In genomic region chr9:97038551-97038908, GRCh38 we compare ENCODE assay signal across 8 cellular contexts. TPM values are rescaled to one million over a fixed set of nuclear protein-coding genes. Genes with fewer than 3 reads are reported as not detected.
DNase-seq lines count a peak whose midpoint lies in the region; ATAC-seq and TF ChIP-seq lines count a peak whose summit lies in the region.

No MANE protein-coding gene starts in this region.

- peaks cover 0 to 33% (median 7%) of the 10 kb centered on the region in 9 donors for H3K27me3 ChIP-seq in heart left ventricle
- peaks cover 24% of the 10 kb centered on the region for H3K27me3 ChIP-seq in adipocyte (replicated peaks; ENCODE audit: control insufficient read depth, insufficient read depth, low read length)
- peaks cover 25% of the 10 kb centered on the region for H3K27me3 ChIP-seq in lower lobe of right lung (ENCODE audit: low read depth)
- H3K27me3 ChIP-seq in vagina = no peaks in the 10 kb centered on the region

- H3K9ac ChIP-seq in adipocyte (ENCODE audit: low read length) = no peak overlapping the region

- no peak for DNase-seq in heart left ventricle
- DNase-seq in Right ventricle myocardium superior = no peak
- DNase-seq in adipocyte (ENCODE audit: low read depth) = no peak
- DNase-seq in lower lobe of right lung = no peak
- DNase-seq in vagina (ENCODE audit: extremely low spot score in 2 of 2) = no peak
- no peak for DNase-seq in activated CD8-positive, alpha-beta memory T cell treated with anti-CD3 and anti-CD28 coated beads, Interleukin-2, amount 50 U/mL, for 48 hours
- DNase-seq in HuH-7 (ENCODE audit: low spot score) = no peak

- H3K36me3 ChIP-seq in heart left ventricle (no peaks in the 10 kb centered on the region), adipocyte (ENCODE audit: control insufficient read depth, insufficient read depth, low read length, severe bottlenecking) (no peaks in the 10 kb centered on the region), lower lobe of right lung (no peaks in the 10 kb centered on the region), vagina (no peaks in the 10 kb centered on the region)

- WGBS in heart left ventricle, 4 donors = 2 to 14% (median 7%) methylated on average over 6 to 35 of the region's 35 CpGs

- H3K4me1 ChIP-seq in heart left ventricle = peaks cover 0 to 14% (median 2%) of the 10 kb centered on the region in 12 donors
- no peaks in the 10 kb centered on the region for H3K4me1 ChIP-seq in adipocyte (ENCODE audit: control insufficient read depth, insufficient read depth, low read length)
- peaks cover 14% of the 10 kb centered on the region for H3K4me1 ChIP-seq in lower lobe of right lung
- no peaks in the 10 kb centered on the region for H3K4me1 ChIP-seq in vagina

- ATAC-seq in heart left ventricle = peak in 1 of 4 donors; percentile 11
- no peak for ATAC-seq in Right ventricle myocardium superior (ENCODE audit: poor library complexity)
- peak; percentile 15 to 35 for ATAC-seq in lower lobe of right lung
- no peak for ATAC-seq in GM21390 (IDR thresholded peaks at IDR 0.05; ENCODE audit: unreplicated experiment)

- TF ChIP-seq POLR2A in heart left ventricle (IDR thresholded peaks at IDR 0.05) (no peak), vagina (IDR thresholded peaks at IDR 0.05) (no peak)

- H3K9me3 ChIP-seq in heart left ventricle (peaks cover 0 to under 1% (median 0%) of the 10 kb centered on the region in 12 donors), adipocyte (ENCODE audit: control insufficient read depth, low read length) (no peaks in the 10 kb centered on the region), lower lobe of right lung (no peaks in the 10 kb centered on the region), vagina (no peaks in the 10 kb centered on the region)

- intact Hi-C loops in heart left ventricle (cut with DNase I) (no loop called here), Right ventricle myocardium superior (cut with DNase I) (no loop called here), lower lobe of right lung (cut with DNase I) (no loop called here), vagina (cut with DNase I) (no loop called here)

- H3K4me3 ChIP-seq in heart left ventricle (peak overlapping the region; percentile 18 to 64 (median 56)), adipocyte (ENCODE audit: low read length) (peak overlapping the region; percentile 83), lower lobe of right lung (peak overlapping the region; percentile 63), vagina (peak overlapping the region; percentile 46 to 52)

- H3K27ac ChIP-seq in heart left ventricle = no peak overlapping the region
- H3K27ac ChIP-seq in lower lobe of right lung = no peak overlapping the region
- H3K27ac ChIP-seq in vagina = no peak overlapping the region

- TF ChIP-seq CTCF in heart left ventricle (IDR thresholded peaks at IDR 0.05) (no peak), lower lobe of right lung (IDR thresholded peaks at IDR 0.05) (no peak), vagina (IDR thresholded peaks at IDR 0.05) (no peak)

RNA-seq across cellular contexts. Expression of gene CTSV, which starts 0.4 kb away (rescaled TPM):
- under 1 TPM in 3 of 9 donors, not detected in 6; 0.43 to 0.91 (median 0.46) TPM for total RNA-seq in heart left ventricle
- polyA plus RNA-seq in heart left ventricle = under 1 TPM in 1 of 2 donors, not detected in 1; 0.22 TPM
- total RNA-seq in Right ventricle myocardium superior = not detected
- total RNA-seq in lower lobe of right lung = 0.32 TPM
- 1.5 TPM for total RNA-seq in vagina

Comparison
In these comparisons a context has a peak if more than half of its experiments do, and no peak if none do; other contexts are left out.
1. ATAC-seq: peak in lower lobe of right lung (2 of 2); none in Right ventricle myocardium superior (single experiment) and GM21390 (single experiment).
2. Peak in every context shown above with its lines, with median percentiles within 50 percentile points of each other: H3K4me3 ChIP-seq.